ENCODE assay signal across 12 cellular contexts in genomic region chr15:63554337-63554927, GRCh38. TPM values are rescaled to one million over a fixed set of nuclear protein-coding genes. Genes with fewer than 3 reads are reported as not detected.
DNase-seq lines count a peak whose midpoint lies in the region; ATAC-seq and TF ChIP-seq lines count a peak whose summit lies in the region.
"Had no signal": no experiment of that assay in that cellular context is flagged by ENCODE, and none has a peak within 500 bp of the region (broad histone marks: within the 10 kb centered on the region; RNA-seq: fewer than 3 reads in every experiment).

No MANE protein-coding gene starts in this region.

- H3K23me2 ChIP-seq in H9 (ENCODE audit: insufficient read length, low read depth, low read length, poor library complexity, severe bottlenecking): no peaks in the 10 kb centered on the region

- H3K23ac ChIP-seq in IMR-90 (ENCODE audit: low read depth, low read length) (no peak overlapping the region), H9 (ENCODE audit: insufficient read length, low read depth, low read length) (no peak overlapping the region)

- dilution Hi-C loops in IMR-90 (cut with HindIII; ENCODE audit: low sequenced_read_pairs, unreplicated experiment): no loop called here

- no peak overlapping the region for H3T11ph ChIP-seq in H9 (ENCODE audit: low read length)

- H4K91ac ChIP-seq in IMR-90 (ENCODE audit: insufficient read depth, low read depth, low read length) (no peak overlapping the region), H9 (ENCODE audit: insufficient read length, low read depth, low read length) (no peak overlapping the region)

- H3K27ac Mint-ChIP-seq in CD4-positive, alpha-beta T cell: peak overlapping the region; percentile 67
- H3K27ac Mint-ChIP-seq in H9: no peak overlapping the region

- no peak for TF ChIP-seq RAD21 in IMR-90 (IDR thresholded peaks at IDR 0.05; ENCODE audit: low read length)

- no peaks in the 10 kb centered on the region for H3K79me2 ChIP-seq in H9 (ENCODE audit: insufficient read depth, low read length)

- H3K14ac ChIP-seq in IMR-90 (replicated peaks; ENCODE audit: low read depth, low read length) (no peak overlapping the region), H9 (ENCODE audit: insufficient read depth, low read length) (no peak overlapping the region)

- H2AK9ac ChIP-seq in IMR-90 (replicated peaks; ENCODE audit: low read depth, low read length, poor library complexity): no peak overlapping the region

- H3K4ac ChIP-seq in IMR-90 (ENCODE audit: low read depth, low read length): no peak overlapping the region
- no peak overlapping the region for H3K4ac ChIP-seq in H9 (ENCODE audit: low read depth, low read length)

- intact Hi-C loops in CD4-positive, alpha-beta T cell (cut with DNase I, micrococcal nuclease): loop anchor here (5.0 kb wide), 2 partner anchors 47 to 87 kb away; no protein-coding TSS in a partner anchor
- intact Hi-C loops in IMR-90 (cut with micrococcal nuclease) (no loop called here), sciatic nerve (cut with DNase I) (no loop called here)

- peaks cover 7% of the 10 kb centered on the region for H3K36me3 ChIP-seq in IMR-90 (ENCODE audit: control insufficient read depth, insufficient read depth, low read length)
- peaks cover 6% of the 10 kb centered on the region for H3K36me3 ChIP-seq in brain microvascular endothelial cell (replicated peaks)
- peaks cover 6% of the 10 kb centered on the region for H3K36me3 ChIP-seq in muscle layer of colon (ENCODE audit: insufficient read depth, low read length)
- H3K36me3 ChIP-seq: uterus had no signal

- H3K56ac ChIP-seq in IMR-90 (ENCODE audit: extremely low read depth, insufficient read depth, low read length) (no peak overlapping the region), H9 (ENCODE audit: insufficient read length, low read depth, low read length) (no peak overlapping the region)

- H3K4me2 ChIP-seq in IMR-90 (ENCODE audit: low read depth, low read length): peak overlapping the region; percentile 74; the same call in 1 of the 2 replicates
- no peak overlapping the region for H3K4me2 ChIP-seq in H9 (ENCODE audit: insufficient read depth, insufficient read length, low read length)

- no peak for TF ChIP-seq POLR2A in IMR-90 (IDR thresholded peaks at IDR 0.05; ENCODE audit: low read depth, low read length)

- no peaks in the 10 kb centered on the region for H3K27me3 ChIP-seq in CD4-positive, alpha-beta T cell (ENCODE audit: control insufficient read depth, insufficient read depth, low read length)
- H3K27me3 ChIP-seq in IMR-90 (ENCODE audit: control insufficient read depth, insufficient read depth, low read length) (no peaks in the 10 kb centered on the region), brain microvascular endothelial cell (replicated peaks) (no peaks in the 10 kb centered on the region), muscle layer of colon (ENCODE audit: control insufficient read depth in 1 of 2, insufficient read depth in 2 of 2, low read length in 2 of 2) (no peaks in the 10 kb centered on the region), H9 (ENCODE audit: insufficient read depth, low read length) (no peaks in the 10 kb centered on the region)
- H3K27me3 ChIP-seq: uterus had no signal

- H4K20me1 ChIP-seq in IMR-90 (ENCODE audit: insufficient read depth, low read length): peaks cover 3% of the 10 kb centered on the region; the same call in 1 of the 2 replicates
- no peaks in the 10 kb centered on the region for H4K20me1 ChIP-seq in H9 (ENCODE audit: control insufficient read depth, insufficient read depth, insufficient read length)

- no peak overlapping the region for H2BK12ac ChIP-seq in H9 (ENCODE audit: insufficient read length, low read depth, low read length)

- H2AK5ac ChIP-seq in IMR-90 (ENCODE audit: low read depth, low read length) (no peak overlapping the region), H9 (ENCODE audit: insufficient read length, low read length) (no peak overlapping the region)

- no peak overlapping the region for H3K9ac ChIP-seq in IMR-90 (ENCODE audit: low read depth, low read length)
- H3K9ac ChIP-seq in muscle layer of colon (ENCODE audit: low read length): no peak overlapping the region
- no peak overlapping the region for H3K9ac ChIP-seq in H9 (ENCODE audit: extremely low read depth, insufficient read length, low read length)

- CTCF ChIA-PET in CD4-positive, alpha-beta T cell (lab: Charles Lee): interaction anchor here (1.3 to 1.9 kb wide), 3 partner anchors 9 to 88 kb away, joined by 3 to 22 read pairs (median 5); no protein-coding TSS in a partner anchor
- CTCF ChIA-PET in IMR-90 (lab: Yijun Ruan, JAX): interaction anchor here (0.6 kb wide), 1 partner anchor 14 kb away, joined by 4 read pairs; no protein-coding TSS in a partner anchor

- no peak for ATAC-seq in CD4-positive, alpha-beta T cell (ENCODE audit: poor library complexity)
- ATAC-seq in IMR-90 (ENCODE audit: low read depth): peak; percentile 42; the same call in 1 of the 2 replicates
- no peak for ATAC-seq in sciatic nerve

- H2BK20ac ChIP-seq in IMR-90 (ENCODE audit: low read depth, low read length): no peak overlapping the region
- H2BK20ac ChIP-seq in H9 (ENCODE audit: low read depth, low read length, poor library complexity, severe bottlenecking): no peak overlapping the region

- H3K4me1 Mint-ChIP-seq in CD4-positive, alpha-beta T cell (ENCODE audit: low read depth): peaks cover 66% of the 10 kb centered on the region
- H3K4me1 Mint-ChIP-seq in H9: peaks cover 21 to 36% of the 10 kb centered on the region in 2 experiments

- no peak for TF ChIP-seq CTCF in CD4-positive, alpha-beta T cell (IDR thresholded peaks at IDR 0.05)
- TF ChIP-seq CTCF in IMR-90 (conservative IDR thresholded peaks at IDR 0.05; ENCODE audit: low read depth, low read length) (no peak), brain microvascular endothelial cell (IDR thresholded peaks at IDR 0.05; ENCODE audit: low read depth, low read length, missing control alignments) (no peak), H9 (conservative IDR thresholded peaks at IDR 0.05) (no peak)

- H3K27me3 Mint-ChIP-seq in CD4-positive, alpha-beta T cell: no peaks in the 10 kb centered on the region
- no peaks in the 10 kb centered on the region for H3K27me3 Mint-ChIP-seq in H9 (ENCODE audit: low read depth)

- H4K5ac ChIP-seq in IMR-90 (ENCODE audit: low read depth, low read length) (no peak overlapping the region; the same call in 1 of the 2 replicates), H9 (ENCODE audit: insufficient read length, low read depth, low read length) (no peak overlapping the region)

- peak overlapping the region; percentile 58; the same call in 1 of the 2 replicates for H3K18ac ChIP-seq in IMR-90 (ENCODE audit: low read depth, low read length)
- no peak overlapping the region for H3K18ac ChIP-seq in H9 (ENCODE audit: insufficient read length, low read depth, low read length)

- H2BK15ac ChIP-seq in IMR-90 (ENCODE audit: low read depth, low read length): no peak overlapping the region
- H2BK15ac ChIP-seq in H9 (ENCODE audit: low read depth, low read length): no peak overlapping the region

- no peaks in the 10 kb centered on the region for H3K9me3 Mint-ChIP-seq in CD4-positive, alpha-beta T cell
- H3K9me3 Mint-ChIP-seq in H9: no peaks in the 10 kb centered on the region

- peaks cover 7% of the 10 kb centered on the region for H3K9me1 ChIP-seq in IMR-90 (ENCODE audit: insufficient read depth, low read length)

- no peak overlapping the region for H2AFZ ChIP-seq in IMR-90 (replicated peaks; ENCODE audit: low read length, poor library complexity)
- no peak overlapping the region for H2AFZ ChIP-seq in H9 (ENCODE audit: low read length)

- in situ Hi-C loops in IMR-90 (cut with MboI; ENCODE audit: low sequenced_read_pairs): loop anchor here (5.0 kb wide), 1 partner anchor 42 kb away; no protein-coding TSS in a partner anchor
- in situ Hi-C loops in brain microvascular endothelial cell (cut with HindIII; ENCODE audit: low pct_ligation_motif_present, low sequenced_read_pairs): no loop called here

- DNase-seq in CD4-positive, alpha-beta T cell: no peak
- DNase-seq in IMR-90 (peak; percentile 27), brain microvascular endothelial cell (no peak), H9 (no peak), sciatic nerve (ENCODE audit: low spot score) (no peak), LoVo (ENCODE audit: low spot score) (no peak), T-helper 9 cell (no peak)
- DNase-seq: activated CD4-positive, alpha-beta T cell treated with anti-CD3 and anti-CD28 coated beads, Interleukin-2, amount 50 U/mL, for 1 hour; RPMI8226; uterus had no signal

- no peak overlapping the region for H3K4me3 ChIP-seq in IMR-90 (ENCODE audit: insufficient read depth, low read depth, low read length)
- H3K4me3 ChIP-seq in brain microvascular endothelial cell (ENCODE audit: low read depth, low read length): no peak overlapping the region
- H3K4me3 ChIP-seq in muscle layer of colon (ENCODE audit: low read depth in 1 of 2, low read length in 2 of 2): no peak overlapping the region
- H3K4me3 ChIP-seq: lung, uterus had no signal

- H2BK5ac ChIP-seq in IMR-90 (ENCODE audit: low read depth, low read length, poor library complexity, severe bottlenecking) (peak overlapping the region; percentile 98), H9 (ENCODE audit: insufficient read length, low read length) (no peak overlapping the region)

- no peaks in the 10 kb centered on the region for H3K9me3 ChIP-seq in CD4-positive, alpha-beta T cell (ENCODE audit: control insufficient read depth, low read length)
- H3K9me3 ChIP-seq in IMR-90 (ENCODE audit: control insufficient read depth, insufficient read depth, low read length) (no peaks in the 10 kb centered on the region), muscle layer of colon (ENCODE audit: low read length) (no peaks in the 10 kb centered on the region), H9 (ENCODE audit: control insufficient read depth, low read depth, low read length) (no peaks in the 10 kb centered on the region)
- H3K9me3 ChIP-seq: uterus had no signal

- H3K4me1 ChIP-seq in IMR-90 (ENCODE audit: control insufficient read depth, insufficient read depth, low read length): no peaks in the 10 kb centered on the region
- peaks cover 22% of the 10 kb centered on the region for H3K4me1 ChIP-seq in muscle layer of colon (ENCODE audit: insufficient read depth, low read length)
- H3K4me1 ChIP-seq in H9 (ENCODE audit: insufficient read depth, low read length): peaks cover 2% of the 10 kb centered on the region; the same call in 1 of the 2 replicates

- WGBS in IMR-90 (ENCODE audit: extremely low coverage in 2 of 2, insufficient read length in 1 of 2), 2 experiments: no CpG with 5 or more reads among the region's 2 CpGs
- WGBS in H9 (ENCODE audit: extremely low coverage, insufficient read length, low lambda C conversion rate): no CpG with 5 or more reads among the region's 2 CpGs

- H3K79me1 ChIP-seq in IMR-90 (ENCODE audit: low read depth in 1 of 2, low read length in 2 of 2): peaks cover 10 to 25% of the 10 kb centered on the region in 2 experiments; a peak in 3 of 4 replicates
- no peaks in the 10 kb centered on the region for H3K79me1 ChIP-seq in H9 (ENCODE audit: insufficient read depth, low read depth, low read length, poor library complexity, severe bottlenecking)

- H3K4me3 Mint-ChIP-seq in CD4-positive, alpha-beta T cell: peak overlapping the region; percentile 20
- H3K4me3 Mint-ChIP-seq in H9: no peak overlapping the region

- POLR2A ChIA-PET in CD4-positive, alpha-beta T cell (lab: Charles Lee): interaction anchor here (1.0 to 2.1 kb wide), 6 partner anchors 10 to 112 kb away, joined by 3 to 10 read pairs (median 4); no protein-coding TSS in a partner anchor
- POLR2A ChIA-PET in IMR-90 (lab: Charles Lee; ENCODE audit: unreplicated experiment): no interaction called here

- no peak overlapping the region for H4K8ac ChIP-seq in IMR-90 (ENCODE audit: low read depth in 2 of 2, low read length in 2 of 2)
- H4K8ac ChIP-seq in H9 (replicated peaks; ENCODE audit: insufficient read length, low read depth, low read length): no peak overlapping the region

- peaks cover 82% of the 10 kb centered on the region for H3K36me3 Mint-ChIP-seq in CD4-positive, alpha-beta T cell (ENCODE audit: low read depth)
- peaks cover 0 to 6% (median 4%) of the 10 kb centered on the region in 3 experiments; a peak in 4 of 7 replicates for H3K36me3 Mint-ChIP-seq in H9 (ENCODE audit: insufficient read depth in 1 of 3, low read depth in 3 of 3)

- BruUV-seq in IMR-90 (replicated peaks; lab: Mats Ljungman, UMichigan): no TSS peak

- H2BK120ac ChIP-seq in IMR-90 (ENCODE audit: low read depth, low read length): no peak overlapping the region
- no peak overlapping the region for H2BK120ac ChIP-seq in H9 (ENCODE audit: low read depth, low read length, poor library complexity, severe bottlenecking)

- H3K27ac ChIP-seq in CD4-positive, alpha-beta T cell (ENCODE audit: low read depth, low read length): no peak overlapping the region
- H3K27ac ChIP-seq in IMR-90 (ENCODE audit: insufficient read depth, low read length): peak overlapping the region; percentile 49; the same call in 1 of the 2 replicates
- peak overlapping the region; percentile 99 for H3K27ac ChIP-seq in brain microvascular endothelial cell
- H3K27ac ChIP-seq in muscle layer of colon (ENCODE audit: low read depth, low read length): peak overlapping the region; percentile 31
- no peak overlapping the region for H3K27ac ChIP-seq in H9 (ENCODE audit: insufficient read length, low read depth, low read length)

RNA-seq across cellular contexts. Expression of gene FBXL22, which starts 42.8 kb away (rescaled TPM):
- total RNA-seq in CD4-positive, alpha-beta T cell: 1 to 10 TPM in 1 of 2 experiments, under 1 TPM in 1; 0.66 to 1.6 TPM
- 0.28 and 0.36 TPM in 2 replicates for total RNA-seq in IMR-90 (2012; rRNA removed)
- 0.70 and 1.3 TPM in 2 replicates for polyA plus RNA-seq in IMR-90 (2012; rRNA removed)
- polyA plus RNA-seq in IMR-90 (2012; cell fraction: cytosol; rRNA removed): 1.00 and 2.2 TPM in 2 replicates
- polyA plus RNA-seq in IMR-90 (2012; cell fraction: nucleus; rRNA removed; ENCODE audit: low replicate concordance): 4.6 and 5.7 TPM in 2 replicates
- total RNA-seq in H9 (2021): 0.48 and 0.52 TPM in 2 replicates
- 0.71 TPM for total RNA-seq in sciatic nerve

RNA-seq across cellular contexts. Expression of gene USP3, which starts 50.0 kb away (rescaled TPM):
- 100 to 1,000 TPM; 280 to 282 TPM for total RNA-seq in CD4-positive, alpha-beta T cell
- total RNA-seq in IMR-90 (2012; rRNA removed) (46.7 and 52.3 TPM in 2 replicates), H9 (2021) (12.0 and 14.2 TPM in 2 replicates), sciatic nerve (58.2 TPM)
- polyA plus RNA-seq in IMR-90 (2012; rRNA removed): 13.7 and 17.3 TPM in 2 replicates
- polyA plus RNA-seq in IMR-90 (2012; cell fraction: cytosol; rRNA removed): 6.2 and 15.2 TPM in 2 replicates
- polyA plus RNA-seq in IMR-90 (2012; cell fraction: nucleus; rRNA removed; ENCODE audit: low replicate concordance): 23.8 and 84.1 TPM in 2 replicates

Comparison
In these comparisons a context has a peak if more than half of its experiments do, and no peak if none do; other contexts are left out.
1. H3K27ac ChIP-seq: peak in IMR-90 (single experiment), brain microvascular endothelial cell (single experiment) and muscle layer of colon (single experiment); none in CD4-positive, alpha-beta T cell (single experiment) and H9 (single experiment).
2. intact Hi-C loops: an anchor here in CD4-positive, alpha-beta T cell (5.0 kb wide); none called in IMR-90 and sciatic nerve.